ENCODE assay signal across 27 cellular contexts in the genomic region with DNA sequence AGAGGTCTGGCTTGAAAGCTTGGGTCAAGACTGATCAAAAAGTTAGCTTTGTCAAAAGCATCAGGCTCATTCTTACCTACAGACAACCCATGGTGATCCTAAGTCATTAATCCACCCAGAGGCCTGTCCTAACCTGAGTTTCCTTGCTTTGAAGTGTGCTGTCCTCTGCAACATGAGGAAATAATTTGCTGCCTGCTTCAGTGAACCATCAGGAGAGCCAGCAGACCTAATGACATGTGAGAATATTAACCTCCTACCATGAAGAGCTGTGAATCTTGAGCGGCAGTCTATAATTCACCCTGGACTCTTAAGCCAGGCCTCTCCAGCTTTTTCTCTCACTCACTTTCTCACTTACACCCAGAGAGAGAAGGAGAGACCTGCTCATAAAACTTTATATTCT.
DNase-seq lines count a peak whose midpoint lies in the region; ATAC-seq, FAIRE-seq and TF ChIP-seq lines count a peak whose summit lies in the region.
"Had no signal": no experiment of that assay in that cellular context is flagged by ENCODE, and none has a peak within 500 bp of the region (broad histone marks: within the 10 kb centered on the region; RNA-seq: fewer than 3 reads in every experiment).

No MANE protein-coding gene starts in this region.

- DNase-seq in HepG2 (ENCODE audit: low spot score) (no peak), right lobe of liver (no peak), SK-N-DZ (ENCODE audit: low spot score) (peak; percentile 35), left kidney (ENCODE audit: low read depth, low spot score) (peak; percentile 94), lower leg skin (ENCODE audit: low spot score in 2 of 2) (no peak)
- DNase-seq in stimulated activated CD4-positive, alpha-beta T cell treated with anti-CD3 and anti-CD28 coated beads, Interleukin-2, amount 100 ng/mL, for 24 hours, result no peak
- DNase-seq: 8988T; ACHN; BE2C; C1 segment of cervical spinal cord; CD4-positive, alpha-beta memory T cell; CD4-positive, CD25-positive, alpha-beta regulatory T cell; CD8-positive, alpha-beta memory T cell; COR-L47; DMS 273 treated with DMSO at 0.1 percent for 48 hours; DMS153; DMS53; DMS79; DND-41; EL; GDM1 had no signal

- no peak for FAIRE-seq in HepG2 (lab: Jason Lieb, UNC)
- FAIRE-seq: A204.1, GM12878, GM12892, GM18507 had no signal

- TF ChIP-seq POLR2A in HepG2 (IDR thresholded peaks at IDR 0.05; ENCODE audit: insufficient read depth in 1 of 2, low read depth in 2 of 2, low read length in 2 of 2) (no peak), right lobe of liver (IDR thresholded peaks at IDR 0.05) (no peak), lower leg skin (IDR thresholded peaks at IDR 0.05) (no peak)

- no peak overlapping the region for H3K4me2 ChIP-seq in HepG2 (ENCODE audit: low read depth, low read length)
- H3K4me2 ChIP-seq: BLaER1 had no signal

- no peak for TF ChIP-seq CTCF in HepG2 (CRISPR knock-in tag; IDR thresholded peaks at IDR 0.05)
- no peak for TF ChIP-seq CTCF in right lobe of liver (IDR thresholded peaks at IDR 0.05)
- TF ChIP-seq CTCF in lower leg skin (IDR thresholded peaks at IDR 0.05), result no peak

- H3K27me3 ChIP-seq in HepG2 (ENCODE audit: control insufficient read depth in 1 of 2, insufficient read depth in 2 of 2, low read length in 2 of 2) (no peaks in the 10 kb centered on the region), right lobe of liver (no peaks in the 10 kb centered on the region)
- H3K27me3 ChIP-seq: BE2C, BLaER1 had no signal

- no peak for TF ChIP-seq EP300 in HepG2 (IDR thresholded peaks at IDR 0.05; ENCODE audit: low read depth in 2 of 2, low read length in 2 of 2)
- TF ChIP-seq EP300 in HepG2 (CRISPR knock-in tag; IDR thresholded peaks at IDR 0.05; ENCODE audit: borderline replicate concordance), result no peak

- intact Hi-C loops in HepG2 (cut with micrococcal nuclease; ENCODE audit: unreplicated experiment), result no loop called here
- intact Hi-C loops in right lobe of liver (cut with DNase I), result no loop called here
- intact Hi-C loops in lower leg skin (cut with DNase I; ENCODE audit: low total_unique reads), result no loop called here

- WGBS in HepG2 (ENCODE audit: low lambda C conversion rate), result 100% methylated on average over 1 of the region's 1 CpG
- 100% methylated on average over 1 of the region's 1 CpG for WGBS in right lobe of liver (ENCODE audit: insufficient coverage, low coverage, low lambda C conversion rate, missing lambda C conversion rate)
- 94 to 100% methylated on average over 1 of the region's 1 CpG for WGBS in lower leg skin, 2 donors

- no peak for ATAC-seq in HepG2
- ATAC-seq in right lobe of liver, result no peak
- no peak for ATAC-seq in GM21825 (IDR thresholded peaks at IDR 0.05; ENCODE audit: unreplicated experiment)
- ATAC-seq: GM12878 had no signal

- H2AFZ ChIP-seq in HepG2 (ENCODE audit: low read length), result no peak overlapping the region

- BruUV-seq in HepG2 (replicated peaks; lab: Mats Ljungman, UMichigan), result no TSS peak

- H3K36me3 ChIP-seq in HepG2 (replicated peaks in 1 of 2; ENCODE audit: control insufficient read depth in 1 of 2, insufficient read depth in 2 of 2, low read length in 2 of 2) (no peaks in the 10 kb centered on the region; a peak in 1 of 5 replicates), right lobe of liver (no peaks in the 10 kb centered on the region)
- H3K36me3 ChIP-seq: BE2C, BLaER1 had no signal

- no peaks in the 10 kb centered on the region for H4K20me1 ChIP-seq in HepG2 (ENCODE audit: insufficient read depth, low read length)
- H4K20me1 ChIP-seq: BLaER1 had no signal

- peaks cover 6% of the 10 kb centered on the region for H3K79me2 ChIP-seq in HepG2 (ENCODE audit: insufficient read depth, low read length)

- CTCF ChIA-PET in HepG2 (lab: Yijun Ruan, JAX; ENCODE audit: low intra/inter-chr PET ratio, low total read pairs), result no interaction called here

- H3K9me3 ChIP-seq in HepG2 (ENCODE audit: low read length), result no peaks in the 10 kb centered on the region
- no peaks in the 10 kb centered on the region for H3K9me3 ChIP-seq in right lobe of liver
- H3K9me3 ChIP-seq: BE2C, BLaER1 had no signal

- H3K27ac ChIP-seq in HepG2 (ENCODE audit: extremely low read length, insufficient read depth, low read length), result no peak overlapping the region
- no peak overlapping the region for H3K27ac ChIP-seq in right lobe of liver
- H3K27ac ChIP-seq: BLaER1 had no signal

- in situ Hi-C loops in HepG2 (cut with HindIII; ENCODE audit: extremely low pct_ligation_motif_present, low pct_unique_long_range_greater_than_20kb), result no loop called here

- no peak overlapping the region for H3K9ac ChIP-seq in HepG2 (ENCODE audit: insufficient read depth, low read depth, low read length)
- H3K9ac ChIP-seq: BLaER1 had no signal

- H3K4me1 ChIP-seq in HepG2 (ENCODE audit: insufficient read depth, low read length), result peaks cover 53% of the 10 kb centered on the region
- peaks cover 0 to 24% (median 9%) of the 10 kb centered on the region in 4 donors for H3K4me1 ChIP-seq in right lobe of liver
- H3K4me1 ChIP-seq: BLaER1 had no signal

- H3K4me3 ChIP-seq in HepG2 (replicated peaks in 1 of 3; ENCODE audit: insufficient read depth in 1 of 3, low read depth in 2 of 3, low read length in 3 of 3), result no peak overlapping the region
- no peak overlapping the region for H3K4me3 ChIP-seq in right lobe of liver
- no peak overlapping the region for H3K4me3 ChIP-seq in lower leg skin (ENCODE audit: low read depth, poor library complexity, severe bottlenecking)
- H3K4me3 ChIP-seq: BLaER1, GM12878 had no signal

- no peak for TF ChIP-seq RAD21 in HepG2 (CRISPR knock-in tag; IDR thresholded peaks at IDR 0.05)

- POLR2A ChIA-PET in HepG2 (lab: Yijun Ruan, JAX), result no interaction called here

TF ChIP-seq in HepG2, 621 proteins besides CTCF, POLR2A, EP300 and RAD21:
- TF ChIP-seq POLR2AphosphoS5 (IDR thresholded peaks at IDR 0.05; ENCODE audit: low read depth, low read length), result peak; percentile 37; the same call in 1 of the 2 replicates
- TF ChIP-seq, protein P1, sequence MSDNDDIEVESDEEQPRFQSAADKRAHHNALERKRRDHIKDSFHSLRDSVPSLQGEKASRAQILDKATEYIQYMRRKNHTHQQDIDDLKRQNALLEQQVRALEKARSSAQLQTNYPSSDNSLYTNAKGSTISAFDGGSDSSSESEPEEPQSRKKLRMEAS (IDR thresholded peaks at IDR 0.05), result no peak

Comparison
In these comparisons a context has a peak if more than half of its experiments do, and no peak if none do; other contexts are left out.
1. DNase-seq: peak in SK-N-DZ (single experiment) and left kidney (single experiment); none in HepG2 (single experiment), right lobe of liver (0 of 3), stimulated activated CD4-positive, alpha-beta T cell treated with anti-CD3 and anti-CD28 coated beads, Interleukin-2, amount 100 ng/mL, for 24 hours (0 of 2) and lower leg skin (0 of 2).